In the genomic region with DNA sequence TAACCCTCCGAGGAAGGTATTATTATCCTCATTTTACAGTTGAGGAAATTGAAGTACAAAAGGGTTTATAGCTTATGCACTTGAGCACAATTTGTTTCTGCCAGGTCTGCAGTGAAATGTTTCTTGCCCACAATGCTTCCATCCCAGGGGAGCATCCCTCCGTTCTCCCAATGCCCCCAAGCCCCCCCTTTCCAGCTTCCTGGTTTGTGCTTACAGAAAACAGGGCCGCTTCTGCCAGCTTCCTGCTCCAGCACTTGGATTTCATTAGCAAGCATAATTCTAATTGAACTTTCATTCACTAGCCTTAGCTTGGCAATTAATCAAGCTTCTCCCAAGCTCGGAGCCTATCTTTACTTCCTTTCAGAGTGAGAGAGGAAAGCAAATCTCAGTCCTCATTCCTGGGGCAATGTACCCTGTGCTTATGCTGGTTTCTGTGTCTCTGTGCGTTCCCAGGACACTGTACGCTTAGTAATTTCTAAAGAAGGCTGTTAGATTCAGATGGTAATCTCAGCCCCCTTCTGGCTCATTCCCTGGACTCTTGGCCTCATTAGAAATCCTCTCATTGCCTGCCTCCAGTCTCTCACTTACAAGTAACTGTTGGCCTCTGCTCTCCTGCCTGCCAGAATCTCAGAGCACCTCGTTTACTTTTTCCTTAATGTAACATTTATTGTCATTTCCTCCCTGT, we compare ENCODE assay signal across 18 cellular contexts.
"Had no signal": no experiment of that assay in that cellular context is flagged by ENCODE, and none has a peak within 500 bp of the region (broad histone marks: within the 10 kb centered on the region; RNA-seq: fewer than 3 reads in every experiment).

No MANE protein-coding gene starts in this region.

- H3K4me3 ChIP-seq: left ventricle myocardium inferior, lung, psoas muscle, sigmoid colon, skin epidermis, stomach, thoracic aorta, transverse colon had no signal

- DNase-seq: effector memory CD8-positive, alpha-beta T cell; erythroblast; foreskin keratinocyte; immature natural killer cell; left ventricle myocardium inferior; mesenchymal stem cell; midbrain; psoas muscle; sigmoid colon; stimulated activated CD4-positive, alpha-beta T cell treated with anti-CD3 and anti-CD28 coated beads, Interleukin-2, amount 100 ng/mL, for 24 hours; stimulated activated naive CD4-positive, alpha-beta T cell; stomach; substantia nigra; transverse colon had no signal

- ATAC-seq: effector memory CD8-positive, alpha-beta T cell; foreskin keratinocyte; natural killer cell treated with Interleukin-12 subunit alpha and Interleukin-12 subunit beta and Interleukin-15 and Interleukin-18, amount 100 ng/mL, for 72 hours; psoas muscle had no signal
